ENCODE assay signal across 8 cellular contexts in genomic region chr14:50829472-50830043, GRCh38. TPM values are rescaled to one million over a fixed set of nuclear protein-coding genes. Genes with fewer than 3 reads are reported as not detected.
A peak's percentile ranks its signal among the peaks of the same experiment; 100 is the strongest.
DNase-seq lines count a peak whose midpoint lies in the region; ATAC-seq and TF ChIP-seq lines count a peak whose summit lies in the region.

No MANE protein-coding gene starts in this region.

- peak overlapping the region; percentile 86 for H3K27ac ChIP-seq in ectodermal cell (ENCODE audit: insufficient read depth, low read depth, low read length, poor library complexity, severe bottlenecking)
- H3K27ac ChIP-seq in naive thymus-derived CD4-positive, alpha-beta T cell (ENCODE audit: low read depth, low read length), result peak overlapping the region; percentile 76

- ATAC-seq in naive thymus-derived CD4-positive, alpha-beta T cell, result no peak
- ATAC-seq in GM19455 (IDR thresholded peaks at IDR 0.05; ENCODE audit: unreplicated experiment), result no peak

- peaks cover 0 to 37% (median 6%) of the 10 kb centered on the region in 5 donors for H3K36me3 Mint-ChIP-seq in naive thymus-derived CD4-positive, alpha-beta T cell

- no peak for TF ChIP-seq CTCF in GM12864 (IDR thresholded peaks at IDR 0.05; ENCODE audit: low read depth, low read length, missing control alignments)

- CTCF ChIA-PET in naive thymus-derived CD4-positive, alpha-beta T cell (lab: Charles Lee), result interaction anchor here (0.7 to 4.5 kb wide), 9 partner anchors 9 to 500 kb away, joined by 3 to 31 read pairs (median 4); no protein-coding TSS in a partner anchor

- DNase-seq in GM12864 (ENCODE audit: low read depth), result no peak
- peak; percentile 52 for DNase-seq in NCI-H748 (lab: John Stamatoyannopoulos, UW; ENCODE audit: unreplicated experiment)
- DNase-seq in naive thymus-derived CD4-positive, alpha-beta T cell, result no peak
- no peak for DNase-seq in activated CD4-positive, CD25-positive, alpha-beta regulatory T cell treated with anti-CD3 and anti-CD28 coated beads, Interleukin-2, amount 50 U/mL, for 72 hours
- DNase-seq in GM19238 (ENCODE audit: insufficient read length, low spot score), result no peak
- no peak for DNase-seq in dermis blood vessel endothelial cell

- peaks cover 0 to 13% (median 0%) of the 10 kb centered on the region in 5 donors for H3K27me3 Mint-ChIP-seq in naive thymus-derived CD4-positive, alpha-beta T cell

- POLR2A ChIA-PET in naive thymus-derived CD4-positive, alpha-beta T cell (lab: Charles Lee), result interaction anchor here (0.8 to 8.7 kb wide), 14 partner anchors 10 to 967 kb away, joined by 3 to 91 read pairs (median 8); no protein-coding TSS in a partner anchor

- H3K4me3 ChIP-seq in GM12864 (ENCODE audit: low read depth, low read length) (peak overlapping the region; percentile 66), ectodermal cell (ENCODE audit: insufficient read depth, low read depth, low read length) (peak overlapping the region; percentile 74)
- peak overlapping the region; percentile 72 for H3K4me3 ChIP-seq in naive thymus-derived CD4-positive, alpha-beta T cell (ENCODE audit: low read length)

- intact Hi-C loops in naive thymus-derived CD4-positive, alpha-beta T cell (cut with micrococcal nuclease), result loop anchor here (1.0 to 10.0 kb wide), 12 partner anchors 7 to 1207 kb away; partner anchors contain the start of genes DMAC2L (in 1 of the 2), FRMD6 (in 1 of the 2), L2HGDH (in 1 of the 2) and MGAT2 (in 1 of the 2)

- H3K9me3 Mint-ChIP-seq in naive thymus-derived CD4-positive, alpha-beta T cell, result no peaks in the 10 kb centered on the region

- WGBS in ectodermal cell, 2 experiments, result 8 to 9% methylated on average over 14 of the region's 14 CpGs

- peaks cover 32% of the 10 kb centered on the region for H3K27me3 ChIP-seq in ectodermal cell (ENCODE audit: control insufficient read depth, insufficient read depth, low read length, poor library complexity, severe bottlenecking)
- no peaks in the 10 kb centered on the region for H3K27me3 ChIP-seq in naive thymus-derived CD4-positive, alpha-beta T cell (ENCODE audit: control insufficient read depth in 2 of 2, insufficient read depth in 2 of 2, low read length in 2 of 2)

- H3K4me3 Mint-ChIP-seq in naive thymus-derived CD4-positive, alpha-beta T cell, result peak overlapping the region; percentile 89 to 99 (median 94)

- H3K27ac Mint-ChIP-seq in naive thymus-derived CD4-positive, alpha-beta T cell, result peak overlapping the region; percentile 53 to 99 (median 88)

- peaks cover 21% of the 10 kb centered on the region for H3K4me1 ChIP-seq in ectodermal cell (ENCODE audit: control insufficient read depth, insufficient read depth, low read length)
- peaks cover 44 to 49% of the 10 kb centered on the region in 2 donors for H3K4me1 ChIP-seq in naive thymus-derived CD4-positive, alpha-beta T cell (ENCODE audit: control insufficient read depth in 2 of 2, insufficient read depth in 2 of 2, low read length in 2 of 2)

- no peaks in the 10 kb centered on the region for H3K9me3 ChIP-seq in ectodermal cell (ENCODE audit: control insufficient read depth, low read length)
- H3K9me3 ChIP-seq in naive thymus-derived CD4-positive, alpha-beta T cell (ENCODE audit: control insufficient read depth in 2 of 3, low read length in 3 of 3), result no peaks in the 10 kb centered on the region

- H3K4me1 Mint-ChIP-seq in naive thymus-derived CD4-positive, alpha-beta T cell, result peaks cover 46 to 84% (median 75%) of the 10 kb centered on the region in 7 donors

- no peaks in the 10 kb centered on the region for H3K36me3 ChIP-seq in ectodermal cell (ENCODE audit: control insufficient read depth, insufficient read depth, low read length)
- peaks cover 0 to 7% (median 0%) of the 10 kb centered on the region in 3 experiments for H3K36me3 ChIP-seq in naive thymus-derived CD4-positive, alpha-beta T cell (ENCODE audit: control insufficient read depth in 2 of 3, insufficient read depth in 3 of 3, low read length in 3 of 3)

RNA-seq across cellular contexts. Expression of gene NIN, which starts 1.4 kb away (rescaled TPM):
- polyA plus RNA-seq in ectodermal cell (2013, experiment 1 of 4), result 24.4 TPM
- polyA plus RNA-seq in ectodermal cell (2013, experiment 2 of 4), result 25.1 TPM
- polyA plus RNA-seq in ectodermal cell (2013, experiment 3 of 4), result 18.5 TPM
- polyA plus RNA-seq in ectodermal cell (2013, experiment 4 of 4), result 23.5 TPM
- 100 to 1,000 TPM in 4 of 5 experiments, 10 to 100 TPM in 1; 84.5 to 149 (median 128) TPM for total RNA-seq in naive thymus-derived CD4-positive, alpha-beta T cell
- polyA plus RNA-seq in naive thymus-derived CD4-positive, alpha-beta T cell, result 10 to 100 TPM; 51.1 to 80.8 TPM
- total RNA-seq in dermis blood vessel endothelial cell, result 45.6 and 49.1 TPM in 2 replicates

RNA-seq across cellular contexts. Expression of gene ABHD12B, which starts 42.3 kb away (rescaled TPM):
- polyA plus RNA-seq in ectodermal cell (2013, experiment 1 of 4), result not detected
- polyA plus RNA-seq in ectodermal cell (2013, experiment 2 of 4), result 0.37 TPM
- not detected for polyA plus RNA-seq in ectodermal cell (2013, experiment 3 of 4)
- not detected for polyA plus RNA-seq in ectodermal cell (2013, experiment 4 of 4)
- under 1 TPM in 1 of 5 experiments, not detected in 4; 0.37 TPM for total RNA-seq in naive thymus-derived CD4-positive, alpha-beta T cell
- not detected for polyA plus RNA-seq in naive thymus-derived CD4-positive, alpha-beta T cell
- total RNA-seq in dermis blood vessel endothelial cell, result not detected in 2 replicates
